In genomic region chr14:36827861-36828260, GRCh38 we compare ENCODE assay signal across 1 cellular context.
TF ChIP-seq lines count a peak whose summit lies in the region.

No MANE protein-coding gene starts in this region.

TF ChIP-seq in WTC11, 78 proteins besides CTCF, POLR2A, EP300 and RAD21 (continued from another document):
- TF ChIP-seq ZNF219 (CRISPR knock-in tag; IDR thresholded peaks at IDR 0.05; ENCODE audit: borderline replicate concordance) (no peak), MYBL2 (CRISPR knock-in tag; IDR thresholded peaks at IDR 0.05) (no peak), E2F5 (CRISPR knock-in tag; IDR thresholded peaks at IDR 0.05) (no peak)
TF ChIP-seq in WTC11: peak in this region for 0.
